ENCODE assay signal across 1 cellular context in the genomic region with DNA sequence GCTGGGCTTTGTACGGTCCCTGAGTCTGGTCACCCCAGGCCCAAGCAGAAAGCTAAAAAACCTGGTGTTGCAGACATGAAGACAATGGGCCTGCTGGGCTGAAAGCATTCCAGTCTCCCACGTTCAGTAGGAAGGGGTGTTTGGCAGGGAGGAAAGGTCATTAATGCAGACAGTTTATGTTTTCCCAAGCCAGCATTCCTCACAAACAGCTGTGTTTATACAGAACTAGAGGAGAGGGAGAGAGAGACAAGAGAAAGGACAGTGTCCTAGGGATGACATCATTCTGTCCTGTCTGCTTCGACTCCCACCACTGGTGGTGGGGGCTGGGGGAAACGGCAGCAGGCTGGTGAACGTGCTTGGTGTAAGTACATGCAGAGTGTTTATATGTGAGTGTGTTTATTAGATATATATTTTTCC.
TF ChIP-seq lines count a peak whose summit lies in the region.

No MANE protein-coding gene starts in this region.

TF ChIP-seq in H1, 55 proteins besides CTCF, POLR2A, EP300 and RAD21 (continued from another document):
- 0 out of 2 replicates have a peak, but pooled peaks have one; percentile 49 for TF ChIP-seq SP1 (IDR thresholded peaks at IDR 0.05; ENCODE audit: low read depth, low read length)
